Comparison of ENCODE assay signal across 8 cellular contexts in genomic region chr4:119628281-119629141, GRCh38. TPM values are rescaled to one million over a fixed set of nuclear protein-coding genes. Genes with fewer than 3 reads are reported as not detected.
DNase-seq lines count a peak whose midpoint lies in the region; ATAC-seq and TF ChIP-seq lines count a peak whose summit lies in the region.

Gene PDE5A, minus strand, starts transcription at chr4:119628804. Its CDS starts 133 bp downstream, at chr4:119628671.

- DNase-seq in DMS79 (lab: John Stamatoyannopoulos, UW) = peak; percentile 27
- DNase-seq in RWPE1 (ENCODE audit: low spot score) = peak; percentile 78
- DNase-seq in activated gamma-delta T cell treated with Interleukin-2 at 50 U/mL for 16 hours = peak; percentile 69
- DNase-seq in foreskin melanocyte = peak; percentile 64
- DNase-seq in neural progenitor cell (ENCODE audit: low spot score) = peak; percentile 96

- peaks cover 10% of the 10 kb centered on the region for H3K4me1 Mint-ChIP-seq in neural progenitor cell

- CTCF ChIA-PET in RWPE1 (lab: Yijun Ruan, JAX) = interaction anchor here (0.5 to 1.5 kb wide), 22 partner anchors 13 to 1647 kb away, joined by 3 to 12 read pairs (median 4); no protein-coding TSS in a partner anchor

- H3K4me3 ChIP-seq in KMS-11 (IDR thresholded peaks at IDR 0.05; ENCODE audit: insufficient read depth, low read depth, low read length) (no peak within 1 kb of the TSS), neural progenitor cell (peak within 1 kb of the TSS; percentile 82), subcutaneous abdominal adipose tissue (ENCODE audit: low read depth in 1 of 5, low read length in 5 of 5) (peak within 1 kb of the TSS; percentile 78 to 85 (median 83))

- H3K4me2 ChIP-seq in KMS-11 (peak within 1 kb of the TSS; percentile 93), neural progenitor cell (peak within 1 kb of the TSS; percentile 85)

- peak within 1 kb of the TSS; percentile 90 for H3K27ac Mint-ChIP-seq in neural progenitor cell

- peaks cover 16% of the 10 kb centered on the region for H3K4me1 ChIP-seq in KMS-11 (ENCODE audit: low read depth, poor library complexity, severe bottlenecking)
- H3K4me1 ChIP-seq in neural progenitor cell = peaks cover 19% of the 10 kb centered on the region
- peaks cover 0 to 27% (median 25%) of the 10 kb centered on the region in 5 donors for H3K4me1 ChIP-seq in subcutaneous abdominal adipose tissue (ENCODE audit: control insufficient read depth in 5 of 5, insufficient read depth in 5 of 5, low read length in 5 of 5)

- H3K9ac ChIP-seq in KMS-11 (peak within 1 kb of the TSS; percentile 30; the same call in 1 of the 2 replicates), neural progenitor cell (peak within 1 kb of the TSS; percentile 48), subcutaneous abdominal adipose tissue (ENCODE audit: low read length in 5 of 5) (peak within 1 kb of the TSS in 4 of 5 donors; percentile 66 to 84 (median 76))

- no peaks in the 10 kb centered on the region for H3K36me3 ChIP-seq in KMS-11 (ENCODE audit: insufficient read depth)
- H3K36me3 ChIP-seq in neural progenitor cell = no peaks in the 10 kb centered on the region
- H3K36me3 ChIP-seq in subcutaneous abdominal adipose tissue (ENCODE audit: control insufficient read depth in 5 of 5, insufficient read depth in 5 of 5, low read length in 5 of 5) = no peaks in the 10 kb centered on the region

- H2AFZ ChIP-seq in KMS-11 (ENCODE audit: low read depth) (peak within 1 kb of the TSS; percentile 99), neural progenitor cell (replicated peaks) (peak within 1 kb of the TSS; percentile 91)

- H3K27ac ChIP-seq in KMS-11 = no peak within 1 kb of the TSS
- no peak within 1 kb of the TSS; the same call in 1 of the 2 replicates for H3K27ac ChIP-seq in RWPE1
- no peak within 1 kb of the TSS for H3K27ac ChIP-seq in neural progenitor cell
- H3K27ac ChIP-seq in subcutaneous abdominal adipose tissue (ENCODE audit: low read depth, low read length) = peak within 1 kb of the TSS; percentile 50

- H3K27me3 ChIP-seq in KMS-11 (ENCODE audit: insufficient read depth, low read depth) (no peaks in the 10 kb centered on the region), neural progenitor cell (peaks cover 19% of the 10 kb centered on the region), subcutaneous abdominal adipose tissue (ENCODE audit: control insufficient read depth in 5 of 5, insufficient read depth in 4 of 5, low read length in 5 of 5) (peaks cover 0 to 4% (median 2%) of the 10 kb centered on the region in 5 donors)

- no peaks in the 10 kb centered on the region for H3K36me3 Mint-ChIP-seq in neural progenitor cell

- H3K9me3 ChIP-seq in neural progenitor cell (ENCODE audit: low read depth) (no peaks in the 10 kb centered on the region), subcutaneous abdominal adipose tissue (ENCODE audit: control insufficient read depth in 5 of 5, low read length in 5 of 5) (no peaks in the 10 kb centered on the region)

- H3K4me3 Mint-ChIP-seq in neural progenitor cell = peak within 1 kb of the TSS; percentile 95

- peaks cover 4% of the 10 kb centered on the region for H3K27me3 Mint-ChIP-seq in neural progenitor cell (ENCODE audit: insufficient read depth, low read depth)

- TF ChIP-seq CTCF in KMS-11 (conservative IDR thresholded peaks at IDR 0.05; ENCODE audit: low read depth, low read length) (peak; percentile 64; the same call in 1 of the 2 replicates), RWPE1 (conservative IDR thresholded peaks at IDR 0.05; ENCODE audit: low read depth) (peak; percentile 86), neural progenitor cell (IDR thresholded peaks at IDR 0.05) (peak; percentile 79)

- H3F3A ChIP-seq in neural progenitor cell (ENCODE audit: low read depth) = peaks cover 12% of the 10 kb centered on the region

- H3K79me2 ChIP-seq in KMS-11 (ENCODE audit: insufficient read depth, low read depth) (no peaks in the 10 kb centered on the region), neural progenitor cell (ENCODE audit: low read depth) (peaks cover 33% of the 10 kb centered on the region)

- POLR2A ChIA-PET in RWPE1 (lab: Yijun Ruan, JAX; ENCODE audit: low non-redundant PET) = no interaction called here

- H4K20me1 ChIP-seq in KMS-11 (ENCODE audit: insufficient read depth) = no peaks in the 10 kb centered on the region
- H4K20me1 ChIP-seq in neural progenitor cell (ENCODE audit: low read depth) = peaks cover 12% of the 10 kb centered on the region

- peaks cover 2% of the 10 kb centered on the region for H3K9me3 Mint-ChIP-seq in neural progenitor cell

- peak; percentile 94 for ATAC-seq in GM21825 (IDR thresholded peaks at IDR 0.05; ENCODE audit: unreplicated experiment)

RNA-seq across cellular contexts. Expression of gene PDE5A, which starts in this region (rescaled TPM):
- total RNA-seq in neural progenitor cell (ENCODE audit: low replicate concordance) = 20.4 and 32.4 TPM in 2 replicates

Comparison
In these comparisons a context has a peak if more than half of its experiments do, and no peak if none do; other contexts are left out.
1. DNase-seq: peak in every context shown above with its lines; median percentile 96 in neural progenitor cell; 78 in RWPE1; 69 in activated gamma-delta T cell treated with Interleukin-2 at 50 U/mL for 16 hours; 64 in foreskin melanocyte; 27 in DMS79.